In genomic region chr21:46180778-46181391, GRCh38 we compare ENCODE assay signal across 1 cellular context.
TF ChIP-seq lines count a peak whose summit lies in the region.

No MANE protein-coding gene starts in this region.

TF ChIP-seq in K562, 482 proteins besides CTCF, POLR2A, EP300 and RAD21 (continues in another document):
- TF ChIP-seq FIP1L1 (IDR thresholded peaks at IDR 0.05; ENCODE audit: low read depth, low read length, poor library complexity, severe bottlenecking): peak; percentile 18
- TF ChIP-seq FUS (optimal IDR thresholded peaks at IDR 0.05; ENCODE audit: low read depth, low read length): no peak
- TF ChIP-seq ELK3 (CRISPR knock-in tag; IDR thresholded peaks at IDR 0.05): no peak
- peak; percentile 54 for TF ChIP-seq RBFOX2 (IDR thresholded peaks at IDR 0.05; ENCODE audit: low read depth, low read length)
- TF ChIP-seq ARID4B (CRISPR knock-in tag; IDR thresholded peaks at IDR 0.05): no peak
- no peak for TF ChIP-seq KLF1 (tag; IDR thresholded peaks at IDR 0.05)
- no peak for TF ChIP-seq ZBTB49 (CRISPR knock-in tag; IDR thresholded peaks at IDR 0.05; ENCODE audit: borderline replicate concordance)
- TF ChIP-seq PURB (CRISPR knock-in tag; IDR thresholded peaks at IDR 0.05; ENCODE audit: low read depth): no peak
- no peak for TF ChIP-seq MYBL2 (IDR thresholded peaks at IDR 0.05; ENCODE audit: low read depth)
- TF ChIP-seq MYBL2 (CRISPR knock-in tag; IDR thresholded peaks at IDR 0.05; ENCODE audit: borderline replicate concordance): no peak
- no peak for TF ChIP-seq KDM1A (IDR thresholded peaks at IDR 0.05)
- TF ChIP-seq CEBPG (CRISPR knock-in tag; IDR thresholded peaks at IDR 0.05): no peak
- TF ChIP-seq CEBPG (tag; conservative IDR thresholded peaks at IDR 0.05 in 1 of 2, IDR thresholded peaks at IDR 0.05 in 1 of 2): no peak
- no peak for TF ChIP-seq ZNF778 (CRISPR knock-in tag; IDR thresholded peaks at IDR 0.05)
- no peak for TF ChIP-seq ZNF766 (CRISPR knock-in tag; conservative IDR thresholded peaks at IDR 0.05)
- TF ChIP-seq TSHZ1 (CRISPR knock-in tag; IDR thresholded peaks at IDR 0.05): no peak
- no peak for TF ChIP-seq ZNF121 (CRISPR knock-in tag; conservative IDR thresholded peaks at IDR 0.05)
- TF ChIP-seq BCOR (IDR thresholded peaks at IDR 0.05): no peak; the same call in 1 of the 2 replicates
- no peak for TF ChIP-seq SP1 (CRISPR knock-in tag; IDR thresholded peaks at IDR 0.05)
- peak; percentile 46; the same call in 1 of the 2 replicates for TF ChIP-seq POLR2G (IDR thresholded peaks at IDR 0.05; ENCODE audit: low read depth, low read length)
- peak; percentile 79; the same call in 1 of the 2 replicates for TF ChIP-seq RERE (CRISPR knock-in tag; IDR thresholded peaks at IDR 0.05; ENCODE audit: borderline replicate concordance)
- TF ChIP-seq GATAD2B (IDR thresholded peaks at IDR 0.05; ENCODE audit: borderline replicate concordance): no peak
- no peak for TF ChIP-seq SLC30A9 (CRISPR knock-in tag; IDR thresholded peaks at IDR 0.05)
- no peak for TF ChIP-seq HINFP (tag; conservative IDR thresholded peaks at IDR 0.05; ENCODE audit: low read depth)
- TF ChIP-seq ZNF639 (CRISPR knock-in tag; conservative IDR thresholded peaks at IDR 0.05 in 1 of 2, IDR thresholded peaks at IDR 0.05 in 1 of 2): no peak
- TF ChIP-seq IFI16 (CRISPR knock-in tag; IDR thresholded peaks at IDR 0.05): no peak
- no peak for TF ChIP-seq ILF3 (IDR thresholded peaks at IDR 0.05; ENCODE audit: borderline replicate concordance)
